ENCODE assay signal across 21 cellular contexts in genomic region chr2:220226541-220226940, GRCh38.
DNase-seq lines count a peak whose midpoint lies in the region; ATAC-seq and TF ChIP-seq lines count a peak whose summit lies in the region.
"Had no signal": no experiment of that assay in that cellular context is flagged by ENCODE, and none has a peak within 500 bp of the region (broad histone marks: within the 10 kb centered on the region; RNA-seq: fewer than 3 reads in every experiment).

No MANE protein-coding gene starts in this region.

- H3K9me2 ChIP-seq in HCT116 (ENCODE audit: insufficient read depth), result no peaks in the 10 kb centered on the region

- H3K9me3 ChIP-seq in HCT116 (ENCODE audit: control insufficient read depth in 1 of 2, insufficient read depth in 1 of 2, low read depth in 1 of 2, low read length in 2 of 2) (no peaks in the 10 kb centered on the region), RWPE2 (ENCODE audit: severe bottlenecking) (no peaks in the 10 kb centered on the region), mammary epithelial cell (replicated peaks; ENCODE audit: insufficient read depth, low read length) (no peaks in the 10 kb centered on the region), smooth muscle cell (replicated peaks; ENCODE audit: low read depth) (no peaks in the 10 kb centered on the region)

- H3K9ac ChIP-seq in HCT116 (ENCODE audit: low read length) (peak overlapping the region; percentile 60; the same call in 1 of the 2 replicates), mammary epithelial cell (ENCODE audit: insufficient read depth, low read length) (no peak overlapping the region), smooth muscle cell (ENCODE audit: low read depth) (no peak overlapping the region)

- dilution Hi-C loops in mammary epithelial cell (cut with HindIII; ENCODE audit: low sequenced_read_pairs), result no loop called here

- peaks cover 57 to 73% of the 10 kb centered on the region in 2 experiments for H3K4me1 ChIP-seq in HCT116 (ENCODE audit: control insufficient read depth in 1 of 2, insufficient read depth in 2 of 2, low read length in 2 of 2)
- peaks cover 53% of the 10 kb centered on the region for H3K4me1 ChIP-seq in RWPE2 (ENCODE audit: insufficient read depth, poor library complexity, severe bottlenecking)
- peaks cover 58% of the 10 kb centered on the region for H3K4me1 ChIP-seq in mammary epithelial cell (ENCODE audit: insufficient read depth, low read length)
- no peaks in the 10 kb centered on the region for H3K4me1 ChIP-seq in smooth muscle cell (ENCODE audit: low read depth)

- no peaks in the 10 kb centered on the region for H4K20me1 ChIP-seq in HCT116 (ENCODE audit: insufficient read depth)
- H4K20me1 ChIP-seq in mammary epithelial cell (ENCODE audit: insufficient read depth, low read length), result no peaks in the 10 kb centered on the region
- H4K20me1 ChIP-seq in smooth muscle cell (ENCODE audit: low read depth), result no peaks in the 10 kb centered on the region

- intact Hi-C loops in HCT116 (cut with micrococcal nuclease) (no loop called here), mammary epithelial cell (cut with micrococcal nuclease) (loop anchor here (5.0 kb wide), 1 partner anchor 494 kb away; no protein-coding TSS in a partner anchor)

- WGBS in mammary epithelial cell (ENCODE audit: low coverage, missing lambda C conversion rate), result 100% methylated on average over 1 of the region's 1 CpG
- WGBS in smooth muscle cell (ENCODE audit: low lambda C conversion rate), result 76% methylated on average over 1 of the region's 1 CpG

- H3K4me2 ChIP-seq in HCT116 (ENCODE audit: low read length) (peak overlapping the region; percentile 87; the same call in 1 of the 2 replicates), mammary epithelial cell (ENCODE audit: insufficient read depth, low read depth, low read length) (peak overlapping the region; percentile 23), smooth muscle cell (peak overlapping the region; percentile 12)
- H3K4me2 ChIP-seq: GM23338 had no signal

- H3K27ac ChIP-seq in HCT116 (ENCODE audit: low read depth, low read length), result peak overlapping the region; percentile 94; the same call in 1 of the 2 replicates
- peak overlapping the region; percentile 80 for H3K27ac ChIP-seq in RWPE2 (ENCODE audit: poor library complexity, severe bottlenecking)
- H3K27ac ChIP-seq in mammary epithelial cell (ENCODE audit: insufficient read depth, low read depth, low read length), result peak overlapping the region; percentile 73
- peak overlapping the region; percentile 37 for H3K27ac ChIP-seq in smooth muscle cell (ENCODE audit: low read depth)
- H3K27ac ChIP-seq: C4-2B, HL-60 had no signal

- H3K4me3 ChIP-seq in HCT116 (replicated peaks in 1 of 2; ENCODE audit: low read depth in 1 of 2, low read length in 2 of 2) (no peak overlapping the region), RWPE2 (ENCODE audit: severe bottlenecking) (no peak overlapping the region), mammary epithelial cell (replicated peaks in 1 of 3; ENCODE audit: insufficient read depth in 1 of 3, low read depth in 2 of 3, low read length in 3 of 3) (no peak overlapping the region), smooth muscle cell (no peak overlapping the region)
- H3K4me3 ChIP-seq: GM23338 had no signal

- TF ChIP-seq CTCF in HCT116 (IDR thresholded peaks at IDR 0.05 in 2 of 3, conservative IDR thresholded peaks at IDR 0.05 in 1 of 3; ENCODE audit: borderline replicate concordance in 1 of 3, insufficient read depth in 1 of 3, low read depth in 2 of 3, low read length in 2 of 3) (no peak), RWPE2 (IDR thresholded peaks at IDR 0.05; ENCODE audit: poor library complexity, severe bottlenecking) (no peak), mammary epithelial cell (conservative IDR thresholded peaks at IDR 0.05 in 1 of 2, IDR thresholded peaks at IDR 0.05 in 1 of 2; ENCODE audit: extremely low read depth in 1 of 2, insufficient read depth in 1 of 2, low read depth in 1 of 2, low read length in 2 of 2) (no peak), smooth muscle cell (IDR thresholded peaks at IDR 0.05; ENCODE audit: borderline replicate concordance, insufficient read depth, poor library complexity, severe bottlenecking) (no peak)

- POLR2A ChIA-PET in HCT116 (lab: Charles Lee), result no interaction called here

- TF ChIP-seq POLR2A in HCT116 (IDR thresholded peaks at IDR 0.05; ENCODE audit: borderline replicate concordance, extremely low read depth, insufficient read depth, insufficient read length), result no peak

- H3K27me3 ChIP-seq in HCT116 (ENCODE audit: insufficient read depth, low read length) (no peaks in the 10 kb centered on the region), RWPE2 (ENCODE audit: insufficient read depth, poor library complexity, severe bottlenecking) (no peaks in the 10 kb centered on the region), mammary epithelial cell (ENCODE audit: insufficient read depth, low read length) (no peaks in the 10 kb centered on the region), smooth muscle cell (ENCODE audit: low read depth) (no peaks in the 10 kb centered on the region)

- CTCF ChIA-PET in HCT116 (lab: Charles Lee), result no interaction called here
- CTCF ChIA-PET in mammary epithelial cell (lab: Charles Lee; ENCODE audit: low non-redundant PET), result no interaction called here

- peaks cover 6% of the 10 kb centered on the region for H3F3A ChIP-seq in smooth muscle cell (ENCODE audit: low read depth)

- BruUV-seq in HCT116 (replicated peaks; lab: Mats Ljungman, UMichigan) (no TSS peak), mammary epithelial cell (replicated peaks; lab: Mats Ljungman, UMichigan) (no TSS peak)

- H3K79me2 ChIP-seq in HCT116 (ENCODE audit: insufficient read depth, low read length), result no peaks in the 10 kb centered on the region
- no peaks in the 10 kb centered on the region for H3K79me2 ChIP-seq in mammary epithelial cell (ENCODE audit: insufficient read depth, low read length)
- H3K79me2 ChIP-seq in smooth muscle cell (ENCODE audit: low read depth), result no peaks in the 10 kb centered on the region

- RAD21 ChIA-PET in HCT116 (lab: Charles Lee; ENCODE audit: low non-redundant PET in 1 of 2, low total read pairs in 2 of 2, uncharacterized antibody in 2 of 2, unreplicated experiment in 2 of 2), result no interaction called here

- TF ChIP-seq RAD21 in HCT116 (IDR thresholded peaks at IDR 0.05; ENCODE audit: low read depth), result no peak

- in situ Hi-C loops in mammary epithelial cell (cut with MboI; ENCODE audit: low sequenced_read_pairs in 2 of 2), result no loop called here

- H3K36me3 ChIP-seq in HCT116 (ENCODE audit: control insufficient read depth in 1 of 2, insufficient read depth in 2 of 2, low read length in 2 of 2) (no peaks in the 10 kb centered on the region), RWPE2 (ENCODE audit: low read depth) (no peaks in the 10 kb centered on the region), mammary epithelial cell (ENCODE audit: insufficient read depth, low read length) (no peaks in the 10 kb centered on the region), smooth muscle cell (ENCODE audit: low read depth) (no peaks in the 10 kb centered on the region)

- DNase-seq in HCT116 (ENCODE audit: low read depth, low spot score) (no peak), RWPE2 (ENCODE audit: low spot score) (no peak), mammary epithelial cell (no peak), smooth muscle cell (lab: John Stamatoyannopoulos, UW; ENCODE audit: unreplicated experiment) (no peak), SW480 (ENCODE audit: low spot score) (no peak), dedifferentiated amniotic fluid mesenchymal stem cell (ENCODE audit: extremely low spot score) (no peak), NCI-H2029 treated with DMSO at 0.1 percent for 48 hours (lab: John Stamatoyannopoulos, UW) (no peak)
- DNase-seq: AML-193, DMS 273 treated with DMSO at 0.1 percent for 48 hours, GDM1, Karpas-422, MM.1S, NCI-H1092, NCI-H1436 treated with DMSO at 0.1 percent for 48 hours, NCI-H2081, NCI-H446 treated with DMSO at 0.1 percent for 48 hours, NCI-H69, SHP77 treated with DMSO at 0.1 percent for 48 hours had no signal

- H2AFZ ChIP-seq in HCT116 (ENCODE audit: low read depth, low read length, poor library complexity, severe bottlenecking), result no peak overlapping the region
- H2AFZ ChIP-seq in mammary epithelial cell (ENCODE audit: low read depth, low read length), result no peak overlapping the region
- H2AFZ ChIP-seq in smooth muscle cell (ENCODE audit: low read depth), result no peak overlapping the region
- H2AFZ ChIP-seq: GM23338 had no signal

- ATAC-seq in HCT116 (no peak), RWPE2 (ENCODE audit: low read depth) (no peak)
- ATAC-seq: GM23338 had no signal

TF ChIP-seq in HCT116, 20 proteins besides CTCF, POLR2A, EP300 and RAD21 (continues in another document):
- TF ChIP-seq ELF1 (IDR thresholded peaks at IDR 0.05; ENCODE audit: borderline replicate concordance, low read depth) (no peak), JUND (IDR thresholded peaks at IDR 0.05) (no peak), FOSL1 (IDR thresholded peaks at IDR 0.05; ENCODE audit: low read depth) (no peak), ATF3 (IDR thresholded peaks at IDR 0.05) (no peak), ZNF274 (IDR thresholded peaks at IDR 0.05; ENCODE audit: low read depth, low read length) (no peak), ZBTB33 (IDR thresholded peaks at IDR 0.05; ENCODE audit: extremely low read depth, insufficient replicate concordance, low read length) (no peak), POLR2AphosphoS5 (IDR thresholded peaks at IDR 0.05; ENCODE audit: low read depth, low read length) (no peak), EZH2phosphoT487 (IDR thresholded peaks at IDR 0.05; ENCODE audit: borderline replicate concordance) (no peak), CBX3 (IDR thresholded peaks at IDR 0.05; ENCODE audit: low read depth) (no peak), CEBPB (IDR thresholded peaks at IDR 0.05; ENCODE audit: low read depth) (no peak), SRF (IDR thresholded peaks at IDR 0.05; ENCODE audit: low read depth) (no peak), EZH2 (IDR thresholded peaks at IDR 0.05) (no peak)

Comparison
In these comparisons a context has a peak if more than half of its experiments do, and no peak if none do; other contexts are left out.
1. H3K27ac ChIP-seq: peak in every context shown above with its lines; median percentile 94 in HCT116; 80 in RWPE2; 73 in mammary epithelial cell; 37 in smooth muscle cell.
2. H3K4me2 ChIP-seq: peak in every context shown above with its lines; median percentile 87 in HCT116; 23 in mammary epithelial cell; 12 in smooth muscle cell.